Comparison of ENCODE assay signal across 8 cellular contexts in the genomic region with DNA sequence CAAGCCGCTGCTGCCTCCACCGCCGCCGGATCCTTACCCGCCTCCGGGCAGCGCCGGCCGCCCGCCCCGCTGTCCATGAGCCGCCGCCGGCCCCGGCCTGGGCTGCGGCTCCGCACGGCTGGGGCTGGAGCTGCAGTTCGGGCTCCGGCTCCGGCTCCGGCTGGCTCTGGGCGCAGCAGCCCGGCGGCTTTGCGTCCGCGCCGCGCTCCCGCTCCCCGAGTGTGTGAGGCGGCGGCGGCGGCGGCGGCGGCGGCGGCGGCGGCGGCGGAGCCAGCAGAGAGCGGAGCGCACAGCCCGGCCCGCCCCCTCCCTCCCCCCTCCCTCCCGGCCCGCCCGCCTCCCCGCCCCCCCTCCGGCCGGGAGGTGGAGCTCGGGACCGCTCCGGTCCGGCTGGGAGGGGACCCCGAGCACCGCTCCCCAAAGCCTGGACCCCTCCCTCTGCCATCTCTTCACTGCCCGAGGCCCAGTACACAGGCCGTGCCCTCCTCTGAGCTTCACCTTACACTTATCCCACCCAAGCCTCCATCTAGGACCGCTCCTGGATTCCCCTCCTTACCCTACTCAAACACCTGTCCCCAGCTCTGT. TPM values are rescaled to one million over a fixed set of nuclear protein-coding genes. Genes with fewer than 3 reads are reported as not detected.
DNase-seq lines count a peak whose midpoint lies in the region; FAIRE-seq and TF ChIP-seq lines count a peak whose summit lies in the region.

Gene PCDH1 (minus strand): TSS at position 225 of the 585 bp plus-strand sequence. CDS start 148 bp downstream, at position 77.

- peaks cover 2% of the 10 kb centered on the region for H3K36me3 Mint-ChIP-seq in activated CD4-positive, alpha-beta memory T cell treated with anti-CD3 and anti-CD28 coated beads, Interleukin-2, amount 10 ng/mL, durations not matched to agents 7 days and 5 days (ENCODE audit: low read depth)

- DNase-seq in AG10803 (ENCODE audit: low read depth) (peak; percentile 40), esophagus squamous epithelium (lab: John Stamatoyannopoulos, UW) (no peak), transverse colon (peak; percentile 54), germinal center (ENCODE audit: low spot score) (no peak), GM12891 (ENCODE audit: insufficient read length, low spot score) (no peak)
- DNase-seq in activated CD4-positive, alpha-beta memory T cell treated with anti-CD3 and anti-CD28 coated beads, Interleukin-2, amount 10 ng/mL, durations not matched to agents 7 days and 5 days: no peak

- in situ Hi-C loops in transverse colon (cut with MboI; ENCODE audit: low pct_ligation_motif_present in 1 of 4, low pct_unique_long_range_greater_than_20kb in 1 of 4, low sequenced_read_pairs in 3 of 4): no loop called here

- no peaks in the 10 kb centered on the region for H3K9me3 Mint-ChIP-seq in activated CD4-positive, alpha-beta memory T cell treated with anti-CD3 and anti-CD28 coated beads, Interleukin-2, amount 10 ng/mL, durations not matched to agents 7 days and 5 days

- POLR2A ChIA-PET in HEK293 (lab: Yijun Ruan, JAX): interaction anchor here (1.3 to 3.0 kb wide), 5 partner anchors 28 to 185 kb away, joined by 5 to 13 read pairs (median 9); partner anchors contain the start of genes DELE1 and RNF14
- POLR2A ChIA-PET in activated CD4-positive, alpha-beta memory T cell treated with anti-CD3 and anti-CD28 coated beads, Interleukin-2, amount 10 ng/mL, durations not matched to agents 7 days and 5 days (lab: Charles Lee): interaction anchor here (1.5 to 4.7 kb wide), 4 partner anchors 29 to 185 kb away, joined by 4 to 33 read pairs (median 10); partner anchors contain the start of gene PCDH12

- intact Hi-C loops in esophagus squamous epithelium (cut with DNase I): loop anchor here (2.0 kb wide), 1 partner anchor 175 kb away; no protein-coding TSS in a partner anchor
- intact Hi-C loops in transverse colon (cut with DNase I; ENCODE audit: low total_unique reads): loop anchor here (2.0 to 5.0 kb wide), 2 partner anchors 66 to 175 kb away; no protein-coding TSS in a partner anchor

- H3K4me3 ChIP-seq in AG10803 (ENCODE audit: low read length): peak within 1 kb of the TSS; percentile 49
- peak within 1 kb of the TSS; percentile 51 for H3K4me3 ChIP-seq in HEK293 (ENCODE audit: low read depth, low read length)
- H3K4me3 ChIP-seq in esophagus squamous epithelium: peak within 1 kb of the TSS; percentile 71 to 82 (median 76)
- peak within 1 kb of the TSS; percentile 77 to 92 for H3K4me3 ChIP-seq in mucosa of rectum (ENCODE audit: low read length in 2 of 2)
- peak within 1 kb of the TSS; percentile 65 to 86 (median 75) for H3K4me3 ChIP-seq in transverse colon

- H3K27me3 ChIP-seq in esophagus squamous epithelium (peaks cover 0 to 90% (median 14%) of the 10 kb centered on the region in 4 donors), mucosa of rectum (ENCODE audit: control insufficient read depth in 2 of 2, insufficient read depth in 2 of 2, low read length in 2 of 2) (peaks cover 15 to 16% of the 10 kb centered on the region in 2 donors), transverse colon (peaks cover 55% of the 10 kb centered on the region)

- no peaks in the 10 kb centered on the region for H3K9me3 ChIP-seq in HEK293 (ENCODE audit: control insufficient read depth, insufficient read depth, low read depth, low read length)
- no peaks in the 10 kb centered on the region for H3K9me3 ChIP-seq in esophagus squamous epithelium
- no peaks in the 10 kb centered on the region for H3K9me3 ChIP-seq in mucosa of rectum (ENCODE audit: control insufficient read depth in 2 of 2, low read length in 2 of 2)
- no peaks in the 10 kb centered on the region for H3K9me3 ChIP-seq in transverse colon

- peak within 1 kb of the TSS; percentile 47; the same call in 1 of the 2 replicates for H3K27ac ChIP-seq in HEK293 (ENCODE audit: extremely low read depth, low read depth, low read length)
- peak within 1 kb of the TSS; percentile 88 to 90 (median 89) for H3K27ac ChIP-seq in esophagus squamous epithelium
- peak within 1 kb of the TSS; percentile 97 to 98 for H3K27ac ChIP-seq in mucosa of rectum (ENCODE audit: low read depth in 2 of 2, low read length in 2 of 2)
- peak within 1 kb of the TSS; percentile 88 to 96 (median 94) for H3K27ac ChIP-seq in transverse colon

- H3K4me1 ChIP-seq in HEK293 (ENCODE audit: control insufficient read depth, insufficient read depth, low read length) (peaks cover 8% of the 10 kb centered on the region), esophagus squamous epithelium (peaks cover 33 to 98% (median 34%) of the 10 kb centered on the region in 3 donors), mucosa of rectum (ENCODE audit: control insufficient read depth in 2 of 2, insufficient read depth in 2 of 2, low read length in 2 of 2) (peaks cover 26 to 28% of the 10 kb centered on the region in 2 donors), transverse colon (peaks cover 6 to 60% (median 35%) of the 10 kb centered on the region in 4 donors)

- peak within 1 kb of the TSS; percentile 96 to 99 for H3K9ac ChIP-seq in mucosa of rectum (ENCODE audit: low read depth in 1 of 2, low read length in 2 of 2)

- no peak for FAIRE-seq in GM12891 (lab: Jason Lieb, UNC)

- H3K4me1 Mint-ChIP-seq in activated CD4-positive, alpha-beta memory T cell treated with anti-CD3 and anti-CD28 coated beads, Interleukin-2, amount 10 ng/mL, durations not matched to agents 7 days and 5 days: peaks cover 27% of the 10 kb centered on the region

- 0 to 4% methylated on average over 3 to 4 of the region's 64 CpGs for WGBS in esophagus squamous epithelium, 2 donors
- WGBS in transverse colon (ENCODE audit: low coverage in 1 of 2), 2 donors: 1% methylated on average over 25 of the region's 64 CpGs; no CpG with 5 or more reads in 1 of the 2 donors

- H3K27me3 Mint-ChIP-seq in activated CD4-positive, alpha-beta memory T cell treated with anti-CD3 and anti-CD28 coated beads, Interleukin-2, amount 10 ng/mL, durations not matched to agents 7 days and 5 days: peaks cover 81% of the 10 kb centered on the region

- TF ChIP-seq CTCF in AG10803 (conservative IDR thresholded peaks at IDR 0.05; ENCODE audit: low read length) (no peak), HEK293 (tag by site-specific recombination; IDR thresholded peaks at IDR 0.05) (no peak), esophagus squamous epithelium (IDR thresholded peaks at IDR 0.05) (no peak), transverse colon (IDR thresholded peaks at IDR 0.05) (no peak)

- no peak for TF ChIP-seq EP300 in transverse colon (IDR thresholded peaks at IDR 0.05; ENCODE audit: low read depth)

- CTCF ChIA-PET in HEK293 (lab: Yijun Ruan, JAX): interaction anchor here (0.7 to 10.1 kb wide), 36 partner anchors 8 to 286 kb away, joined by 3 to 104 read pairs (median 6); partner anchors contain the start of genes DELE1 and RNF14
- CTCF ChIA-PET in activated CD4-positive, alpha-beta memory T cell treated with anti-CD3 and anti-CD28 coated beads, Interleukin-2, amount 10 ng/mL, durations not matched to agents 7 days and 5 days (lab: Charles Lee): interaction anchor here (0.6 to 8.7 kb wide), 22 partner anchors 13 to 781 kb away, joined by 3 to 157 read pairs (median 6); partner anchors contain the start of genes DELE1, PCDH12 and RNF14

- H3K27ac Mint-ChIP-seq in activated CD4-positive, alpha-beta memory T cell treated with anti-CD3 and anti-CD28 coated beads, Interleukin-2, amount 10 ng/mL, durations not matched to agents 7 days and 5 days: no peak within 1 kb of the TSS

- H3K36me3 ChIP-seq in HEK293 (ENCODE audit: control insufficient read depth in 2 of 2, insufficient read depth in 1 of 2, low read length in 2 of 2) (no peaks in the 10 kb centered on the region), esophagus squamous epithelium (no peaks in the 10 kb centered on the region), mucosa of rectum (ENCODE audit: control insufficient read depth in 2 of 2, insufficient read depth in 2 of 2, low read length in 2 of 2) (no peaks in the 10 kb centered on the region), transverse colon (no peaks in the 10 kb centered on the region)

- peak within 1 kb of the TSS; percentile 70 for H3K4me3 Mint-ChIP-seq in activated CD4-positive, alpha-beta memory T cell treated with anti-CD3 and anti-CD28 coated beads, Interleukin-2, amount 10 ng/mL, durations not matched to agents 7 days and 5 days

- peak in 2 of 4 donors; percentile 27 to 51 for TF ChIP-seq POLR2A in esophagus squamous epithelium (IDR thresholded peaks at IDR 0.05)
- no peak for TF ChIP-seq POLR2A in transverse colon (IDR thresholded peaks at IDR 0.05)
- TF ChIP-seq POLR2A in GM12891 (IDR thresholded peaks at IDR 0.05; ENCODE audit: low read depth, low read length): no peak

TF ChIP-seq in HEK293, 187 proteins besides CTCF, POLR2A, EP300 and RAD21 (continues in another document):
- TF ChIP-seq ZIC2 (tag by site-specific recombination; IDR thresholded peaks at IDR 0.05): no peak
- peak; percentile 66; the same call in 1 of the 2 replicates for TF ChIP-seq KLF17 (tag by site-specific recombination; IDR thresholded peaks at IDR 0.05)
- TF ChIP-seq ZBTB21 (tag by site-specific recombination; IDR thresholded peaks at IDR 0.05): no peak; the same call in 1 of the 2 replicates

TF ChIP-seq in GM12891, 5 proteins besides CTCF, POLR2A, EP300 and RAD21:
- TF ChIP-seq PAX5 (IDR thresholded peaks at IDR 0.05; ENCODE audit: insufficient read depth, low read length, severe bottlenecking): no peak
- no peak for TF ChIP-seq POLR2AphosphoS5 (IDR thresholded peaks at IDR 0.05; ENCODE audit: low read depth, low read length)
- TF ChIP-seq SPI1 (IDR thresholded peaks at IDR 0.05; ENCODE audit: low read depth, low read length): no peak
- no peak for TF ChIP-seq TAF1 (IDR thresholded peaks at IDR 0.05; ENCODE audit: low read depth, low read length)
- TF ChIP-seq POU2F2 (IDR thresholded peaks at IDR 0.05; ENCODE audit: low read depth, low read length): no peak

RNA-seq across cellular contexts. Expression of gene PCDH1, which starts in this region (rescaled TPM):
- not detected for total RNA-seq in activated CD4-positive, alpha-beta memory T cell treated with anti-CD3 and anti-CD28 coated beads, Interleukin-2, amount 10 ng/mL, durations not matched to agents 7 days and 5 days
- 100 to 1,000 TPM in 1 of 4 donors, 10 to 100 TPM in 3; 51.3 to 131 (median 67.9) TPM for total RNA-seq in esophagus squamous epithelium
- 100 to 1,000 TPM in 3 of 4 donors, 10 to 100 TPM in 1; 92.5 to 217 (median 164) TPM for total RNA-seq in transverse colon
- polyA plus RNA-seq in GM12891 (2012; ENCODE audit: low read depth, missing spikeins): 0.15 TPM

Comparison
In these comparisons a context has a peak if more than half of its experiments do, and no peak if none do; other contexts are left out.
1. RNA of gene PCDH1 (total RNA-seq): 92.5 to 217 TPM in transverse colon and 51.3 to 131 TPM in esophagus squamous epithelium; not detected in activated CD4-positive, alpha-beta memory T cell treated with anti-CD3 and anti-CD28 coated beads, Interleukin-2, amount 10 ng/mL, durations not matched to agents 7 days and 5 days; every median in the first group is over 10 times any median in the second.
2. DNase-seq: peak in AG10803 (single experiment) and transverse colon (single experiment); none in activated CD4-positive, alpha-beta memory T cell treated with anti-CD3 and anti-CD28 coated beads, Interleukin-2, amount 10 ng/mL, durations not matched to agents 7 days and 5 days (single experiment), esophagus squamous epithelium (single experiment), germinal center (single experiment) and GM12891 (single experiment).
3. H3K27ac ChIP-seq: peak in every context shown above with its lines; median percentile 98 in mucosa of rectum; 94 in transverse colon; 89 in esophagus squamous epithelium; 47 in HEK293.
4. Peak in every context shown above with its lines, with median percentiles within 50 percentile points of each other: H3K4me3 ChIP-seq.